2 cellular contexts compared by ENCODE assay signal in genomic region chr9:94085062-94085639, GRCh38.
TF ChIP-seq lines count a peak whose summit lies in the region.

No MANE protein-coding gene starts in this region.

TF ChIP-seq in H1, 55 proteins besides CTCF, POLR2A, EP300 and RAD21:
- TF ChIP-seq RBBP5 (IDR thresholded peaks at IDR 0.05; ENCODE audit: borderline replicate concordance, low read depth, low read length) = no peak

TF ChIP-seq in neural cell, 6 proteins besides CTCF, POLR2A, EP300 and RAD21:
- TF ChIP-seq, protein P1, sequence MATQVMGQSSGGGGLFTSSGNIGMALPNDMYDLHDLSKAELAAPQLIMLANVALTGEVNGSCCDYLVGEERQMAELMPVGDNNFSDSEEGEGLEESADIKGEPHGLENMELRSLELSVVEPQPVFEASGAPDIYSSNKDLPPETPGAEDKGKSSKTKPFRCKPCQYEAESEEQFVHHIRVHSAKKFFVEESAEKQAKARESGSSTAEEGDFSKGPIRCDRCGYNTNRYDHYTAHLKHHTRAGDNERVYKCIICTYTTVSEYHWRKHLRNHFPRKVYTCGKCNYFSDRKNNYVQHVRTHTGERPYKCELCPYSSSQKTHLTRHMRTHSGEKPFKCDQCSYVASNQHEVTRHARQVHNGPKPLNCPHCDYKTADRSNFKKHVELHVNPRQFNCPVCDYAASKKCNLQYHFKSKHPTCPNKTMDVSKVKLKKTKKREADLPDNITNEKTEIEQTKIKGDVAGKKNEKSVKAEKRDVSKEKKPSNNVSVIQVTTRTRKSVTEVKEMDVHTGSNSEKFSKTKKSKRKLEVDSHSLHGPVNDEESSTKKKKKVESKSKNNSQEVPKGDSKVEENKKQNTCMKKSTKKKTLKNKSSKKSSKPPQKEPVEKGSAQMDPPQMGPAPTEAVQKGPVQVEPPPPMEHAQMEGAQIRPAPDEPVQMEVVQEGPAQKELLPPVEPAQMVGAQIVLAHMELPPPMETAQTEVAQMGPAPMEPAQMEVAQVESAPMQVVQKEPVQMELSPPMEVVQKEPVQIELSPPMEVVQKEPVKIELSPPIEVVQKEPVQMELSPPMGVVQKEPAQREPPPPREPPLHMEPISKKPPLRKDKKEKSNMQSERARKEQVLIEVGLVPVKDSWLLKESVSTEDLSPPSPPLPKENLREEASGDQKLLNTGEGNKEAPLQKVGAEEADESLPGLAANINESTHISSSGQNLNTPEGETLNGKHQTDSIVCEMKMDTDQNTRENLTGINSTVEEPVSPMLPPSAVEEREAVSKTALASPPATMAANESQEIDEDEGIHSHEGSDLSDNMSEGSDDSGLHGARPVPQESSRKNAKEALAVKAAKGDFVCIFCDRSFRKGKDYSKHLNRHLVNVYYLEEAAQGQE (IDR thresholded peaks at IDR 0.05; ENCODE audit: borderline replicate concordance) = peak; percentile 52
- peak; percentile 42 for TF ChIP-seq POLR2AphosphoS5 (IDR thresholded peaks at IDR 0.05)
- no peak for TF ChIP-seq EZH2 (IDR thresholded peaks at IDR 0.05; ENCODE audit: borderline replicate concordance, insufficient read depth, low read length, poor library complexity, severe bottlenecking)
TF ChIP-seq in neural cell: peak in this region for 2.
